2 cellular contexts compared by ENCODE assay signal in the genomic region with DNA sequence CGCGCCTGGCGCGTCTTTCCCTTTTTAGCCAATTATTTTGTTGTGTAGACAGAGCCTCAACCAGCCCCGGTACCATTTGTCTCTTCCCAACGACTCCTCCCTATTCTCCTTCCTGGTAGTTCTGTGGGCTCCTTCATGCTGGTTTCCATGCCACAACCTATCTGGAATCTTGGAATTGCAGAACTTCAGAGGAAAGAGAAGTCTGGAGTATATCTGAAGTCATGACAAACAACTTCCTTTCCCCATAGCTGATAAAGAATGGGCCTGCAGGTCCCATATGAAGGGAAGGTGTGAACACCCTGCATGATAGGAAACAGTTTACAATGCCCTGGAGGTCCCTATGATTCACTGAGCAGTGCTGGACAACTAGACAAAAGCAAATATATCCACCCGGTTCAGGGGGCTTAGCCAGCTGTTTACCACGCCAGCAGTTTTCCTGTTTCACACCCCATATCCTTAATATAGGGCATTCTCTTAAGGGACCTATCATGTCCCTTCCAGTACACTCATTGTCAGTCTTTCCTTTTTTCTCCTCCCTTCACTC.
TF ChIP-seq lines count a peak whose summit lies in the region.

No MANE protein-coding gene starts in this region.

TF ChIP-seq in A549, 52 proteins besides CTCF, POLR2A, EP300 and RAD21:
- TF ChIP-seq, protein P1, sequence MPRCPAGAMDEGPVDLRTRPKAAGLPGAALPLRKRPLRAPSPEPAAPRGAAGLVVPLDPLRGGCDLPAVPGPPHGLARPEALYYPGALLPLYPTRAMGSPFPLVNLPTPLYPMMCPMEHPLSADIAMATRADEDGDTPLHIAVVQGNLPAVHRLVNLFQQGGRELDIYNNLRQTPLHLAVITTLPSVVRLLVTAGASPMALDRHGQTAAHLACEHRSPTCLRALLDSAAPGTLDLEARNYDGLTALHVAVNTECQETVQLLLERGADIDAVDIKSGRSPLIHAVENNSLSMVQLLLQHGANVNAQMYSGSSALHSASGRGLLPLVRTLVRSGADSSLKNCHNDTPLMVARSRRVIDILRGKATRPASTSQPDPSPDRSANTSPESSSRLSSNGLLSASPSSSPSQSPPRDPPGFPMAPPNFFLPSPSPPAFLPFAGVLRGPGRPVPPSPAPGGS (IDR thresholded peaks at IDR 0.05), result no peak
- TF ChIP-seq JUNB (IDR thresholded peaks at IDR 0.05) (no peak), NFE2L2 (conservative IDR thresholded peaks at IDR 0.05; ENCODE audit: low read length) (no peak), SMC3 (IDR thresholded peaks at IDR 0.05) (no peak), CHD4 (IDR thresholded peaks at IDR 0.05; ENCODE audit: borderline replicate concordance) (no peak), CHD2 (IDR thresholded peaks at IDR 0.05; ENCODE audit: low read length, partially characterized antibody) (no peak), FOXS1 (CRISPR knock-in tag; IDR thresholded peaks at IDR 0.05) (no peak), ZFP36 (IDR thresholded peaks at IDR 0.05; ENCODE audit: borderline replicate concordance, partially characterized antibody) (no peak), PHF8 (IDR thresholded peaks at IDR 0.05; ENCODE audit: borderline replicate concordance, low read depth) (no peak), CBX2 (IDR thresholded peaks at IDR 0.05; ENCODE audit: borderline replicate concordance, low read depth) (no peak), GATA3 (IDR thresholded peaks at IDR 0.05; ENCODE audit: borderline replicate concordance) (no peak), FOSL2 (IDR thresholded peaks at IDR 0.05) (no peak), FOSL2 (CRISPR knock-in tag; IDR thresholded peaks at IDR 0.05) (no peak), ESRRA (IDR thresholded peaks at IDR 0.05; ENCODE audit: borderline replicate concordance, low read length) (no peak)
- TF ChIP-seq, protein P2, sequence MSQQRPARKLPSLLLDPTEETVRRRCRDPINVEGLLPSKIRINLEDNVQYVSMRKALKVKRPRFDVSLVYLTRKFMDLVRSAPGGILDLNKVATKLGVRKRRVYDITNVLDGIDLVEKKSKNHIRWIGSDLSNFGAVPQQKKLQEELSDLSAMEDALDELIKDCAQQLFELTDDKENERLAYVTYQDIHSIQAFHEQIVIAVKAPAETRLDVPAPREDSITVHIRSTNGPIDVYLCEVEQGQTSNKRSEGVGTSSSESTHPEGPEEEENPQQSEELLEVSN (IDR thresholded peaks at IDR 0.05; ENCODE audit: borderline replicate concordance, low read depth), result no peak
- TF ChIP-seq, protein P3, sequence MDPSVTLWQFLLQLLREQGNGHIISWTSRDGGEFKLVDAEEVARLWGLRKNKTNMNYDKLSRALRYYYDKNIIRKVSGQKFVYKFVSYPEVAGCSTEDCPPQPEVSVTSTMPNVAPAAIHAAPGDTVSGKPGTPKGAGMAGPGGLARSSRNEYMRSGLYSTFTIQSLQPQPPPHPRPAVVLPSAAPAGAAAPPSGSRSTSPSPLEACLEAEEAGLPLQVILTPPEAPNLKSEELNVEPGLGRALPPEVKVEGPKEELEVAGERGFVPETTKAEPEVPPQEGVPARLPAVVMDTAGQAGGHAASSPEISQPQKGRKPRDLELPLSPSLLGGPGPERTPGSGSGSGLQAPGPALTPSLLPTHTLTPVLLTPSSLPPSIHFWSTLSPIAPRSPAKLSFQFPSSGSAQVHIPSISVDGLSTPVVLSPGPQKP (IDR thresholded peaks at IDR 0.05; ENCODE audit: low read depth, low read length), result no peak

TF ChIP-seq in WTC11, 78 proteins besides CTCF, POLR2A, EP300 and RAD21 (continued from another document):
- TF ChIP-seq, protein P4, sequence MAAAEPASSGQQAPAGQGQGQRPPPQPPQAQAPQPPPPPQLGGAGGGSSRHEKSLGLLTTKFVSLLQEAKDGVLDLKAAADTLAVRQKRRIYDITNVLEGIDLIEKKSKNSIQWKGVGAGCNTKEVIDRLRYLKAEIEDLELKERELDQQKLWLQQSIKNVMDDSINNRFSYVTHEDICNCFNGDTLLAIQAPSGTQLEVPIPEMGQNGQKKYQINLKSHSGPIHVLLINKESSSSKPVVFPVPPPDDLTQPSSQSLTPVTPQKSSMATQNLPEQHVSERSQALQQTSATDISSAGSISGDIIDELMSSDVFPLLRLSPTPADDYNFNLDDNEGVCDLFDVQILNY (CRISPR knock-in tag; IDR thresholded peaks at IDR 0.05), result no peak
- TF ChIP-seq PRRX2 (CRISPR knock-in tag; IDR thresholded peaks at IDR 0.05), result no peak
- TF ChIP-seq, protein P5, sequence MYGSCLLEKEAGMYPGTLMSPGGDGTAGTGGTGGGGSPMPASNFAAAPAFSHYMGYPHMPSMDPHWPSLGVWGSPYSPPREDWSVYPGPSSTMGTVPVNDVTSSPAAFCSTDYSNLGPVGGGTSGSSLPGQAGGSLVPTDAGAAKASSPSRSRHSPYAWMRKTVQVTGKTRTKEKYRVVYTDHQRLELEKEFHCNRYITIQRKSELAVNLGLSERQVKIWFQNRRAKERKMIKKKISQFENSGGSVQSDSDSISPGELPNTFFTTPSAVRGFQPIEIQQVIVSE (CRISPR knock-in tag; IDR thresholded peaks at IDR 0.05; ENCODE audit: borderline replicate concordance), result no peak
